13 cellular contexts compared by ENCODE assay signal in the genomic region with DNA sequence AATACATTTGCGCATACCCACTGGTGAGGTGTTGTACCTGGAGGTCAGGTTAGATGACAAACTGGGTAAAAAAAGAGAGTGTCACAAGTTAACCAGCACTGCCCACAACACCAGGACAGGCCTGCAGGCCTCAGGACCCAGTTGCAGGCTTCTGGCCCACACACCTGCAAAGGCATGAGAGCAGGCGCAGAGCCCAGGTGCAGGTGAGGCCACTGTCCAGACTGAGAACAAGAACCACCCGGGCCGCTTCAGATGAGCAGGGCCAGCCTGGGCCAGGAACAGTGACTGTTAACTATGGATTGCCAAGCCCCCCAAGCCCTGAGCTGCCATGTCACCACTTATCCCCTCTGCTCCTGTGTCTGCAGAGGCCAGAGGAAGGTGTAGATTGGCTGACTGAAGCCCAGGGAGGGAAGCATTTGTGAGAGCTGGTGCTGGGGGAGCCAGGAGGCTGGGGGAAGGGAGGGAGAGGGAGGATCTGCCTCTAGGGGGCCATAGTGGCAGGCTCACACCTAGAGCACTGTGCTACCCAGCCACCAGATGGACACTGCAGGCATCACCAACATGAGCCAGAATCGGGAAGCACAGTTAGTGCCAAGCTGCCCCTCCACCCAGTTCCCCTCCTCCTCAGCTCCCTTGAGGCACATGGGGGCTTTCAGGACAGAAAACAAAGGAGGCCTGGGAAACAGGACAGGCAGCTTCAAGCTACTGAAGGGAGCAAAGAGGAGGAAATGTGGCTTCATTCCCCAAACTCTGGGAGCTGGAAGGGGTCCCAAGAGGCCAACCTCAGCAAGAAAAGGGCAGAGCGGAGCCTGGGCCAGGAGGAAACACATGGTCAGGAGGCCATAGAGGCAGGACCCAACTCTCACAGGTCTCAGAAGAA. TPM values are rescaled to one million over a fixed set of nuclear protein-coding genes. Genes with fewer than 3 reads are reported as not detected.
DNase-seq lines count a peak whose midpoint lies in the region; FAIRE-seq and TF ChIP-seq lines count a peak whose summit lies in the region.
"Had no signal": no experiment of that assay in that cellular context is flagged by ENCODE, and none has a peak within 500 bp of the region (broad histone marks: within the 10 kb centered on the region; RNA-seq: fewer than 3 reads in every experiment).

No MANE protein-coding gene starts in this region.

- CTCF ChIA-PET in RWPE1 (lab: Yijun Ruan, JAX) = no interaction called here

- H3K27ac Mint-ChIP-seq in endothelial cell (ENCODE audit: unreplicated experiment) (no peak overlapping the region), nephron progenitor cell (no peak overlapping the region)

- peaks cover 41% of the 10 kb centered on the region for H3K36me3 ChIP-seq in NT2/D1 (ENCODE audit: insufficient read depth, insufficient read length, low read length)

- POLR2A ChIA-PET in RWPE1 (lab: Yijun Ruan, JAX; ENCODE audit: low non-redundant PET) = no interaction called here

- no peak for FAIRE-seq in D721Med (lab: Jason Lieb, UNC)

- H3K36me3 Mint-ChIP-seq in endothelial cell (ENCODE audit: low read depth, unreplicated experiment) (peaks cover 3% of the 10 kb centered on the region), nephron progenitor cell (ENCODE audit: low read depth) (peaks cover 5% of the 10 kb centered on the region)

- no peaks in the 10 kb centered on the region for H3K9me3 ChIP-seq in NT2/D1 (ENCODE audit: insufficient read depth, low read length)

- H3K27ac ChIP-seq in RWPE1 = no peak overlapping the region
- H3K27ac ChIP-seq: KMS-11 had no signal

- TF ChIP-seq CTCF in GM12874 (IDR thresholded peaks at IDR 0.05; ENCODE audit: insufficient read depth, low read depth, low read length) (peak; percentile 30; the same call in 1 of the 2 replicates), endothelial cell (IDR thresholded peaks at IDR 0.05; ENCODE audit: unreplicated experiment) (peak; percentile 17), RWPE1 (conservative IDR thresholded peaks at IDR 0.05; ENCODE audit: low read depth) (no peak), nephron progenitor cell (IDR thresholded peaks at IDR 0.05) (no peak), D721Med (IDR thresholded peaks at IDR 0.05; ENCODE audit: insufficient read depth, missing control alignments) (no peak)

- H3K4me3 Mint-ChIP-seq in endothelial cell (ENCODE audit: unreplicated experiment) (peak overlapping the region; percentile 12), nephron progenitor cell (no peak overlapping the region)
- H3K4me3 Mint-ChIP-seq: central memory CD8-positive, alpha-beta T cell had no signal

- H3K9ac ChIP-seq in NT2/D1 (ENCODE audit: insufficient read length, low read depth) = peak overlapping the region; percentile 21
- H3K9ac ChIP-seq: KMS-11 had no signal

- H3K9me3 Mint-ChIP-seq in endothelial cell (ENCODE audit: unreplicated experiment) (no peaks in the 10 kb centered on the region), nephron progenitor cell (no peaks in the 10 kb centered on the region)
- H3K9me3 Mint-ChIP-seq: central memory CD8-positive, alpha-beta T cell had no signal

- H3K27me3 Mint-ChIP-seq in endothelial cell (ENCODE audit: unreplicated experiment) (peaks cover 7% of the 10 kb centered on the region), nephron progenitor cell (ENCODE audit: low read depth, poor library complexity) (peaks cover 4% of the 10 kb centered on the region)
- H3K27me3 Mint-ChIP-seq: central memory CD8-positive, alpha-beta T cell had no signal

- H3K27me3 ChIP-seq in NT2/D1 (ENCODE audit: insufficient read depth, insufficient read length) = no peaks in the 10 kb centered on the region

- H3K4me1 ChIP-seq in NT2/D1 (ENCODE audit: insufficient read depth, insufficient read length) = peaks cover 23% of the 10 kb centered on the region

- no peak overlapping the region for H3K4me3 ChIP-seq in NT2/D1 (ENCODE audit: insufficient read length, low read depth)

- DNase-seq in NT2/D1 (ENCODE audit: low read depth, low spot score) = peak; percentile 25
- no peak for DNase-seq in endothelial cell (ENCODE audit: low spot score)
- peak in 37 of 56 donors; percentile 8 to 83 (median 46) for DNase-seq in nucleus accumbens (lab: John Stamatoyannopoulos, UW)
- DNase-seq in DMS53 (lab: John Stamatoyannopoulos, UW) = no peak
- DNase-seq in RWPE1 (ENCODE audit: low spot score) = no peak
- DNase-seq in nephron progenitor cell = no peak
- DNase-seq in D721Med (ENCODE audit: insufficient read length, low spot score) = no peak
- DNase-seq: GOT3; SHP77 treated with DMSO at 0.1 percent for 48 hours; stimulated activated CD4-positive, alpha-beta T cell treated with anti-CD3 and anti-CD28 coated beads, Interleukin-4, amount 100 ng/mL, for 4 hours had no signal

- H3K4me1 Mint-ChIP-seq in endothelial cell (ENCODE audit: unreplicated experiment) = peaks cover 5% of the 10 kb centered on the region
- peaks cover 9% of the 10 kb centered on the region for H3K4me1 Mint-ChIP-seq in nephron progenitor cell
- H3K4me1 Mint-ChIP-seq: central memory CD8-positive, alpha-beta T cell had no signal

RNA-seq across cellular contexts. Expression of a gene that starts 35.4 kb away (rescaled TPM):
- total RNA-seq in endothelial cell (ENCODE audit: unreplicated experiment) = 29.8 TPM

Comparison
In these comparisons a context has a peak if more than half of its experiments do, and no peak if none do; other contexts are left out.
1. CTCF ChIP-seq: peak in GM12874 (single experiment) and endothelial cell (single experiment); none in RWPE1 (single experiment), nephron progenitor cell (single experiment) and D721Med (single experiment).
2. DNase-seq: peak in NT2/D1 (single experiment) and nucleus accumbens (37 of 56); none in endothelial cell (single experiment), DMS53 (single experiment), RWPE1 (single experiment), nephron progenitor cell (single experiment) and D721Med (single experiment).